ENCODE assay signal across 23 cellular contexts in genomic region chr14:92940543-92940942, GRCh38.
"Had no signal": no experiment of that assay in that cellular context is flagged by ENCODE, and none has a peak within 500 bp of the region (broad histone marks: within the 10 kb centered on the region; RNA-seq: fewer than 3 reads in every experiment).

No MANE protein-coding gene starts in this region.

- H3K27ac Mint-ChIP-seq: T-cell had no signal

- H3K27ac ChIP-seq: HL-60 had no signal

- H3K9ac ChIP-seq: SK-N-SH had no signal

- H3K4me3 Mint-ChIP-seq: T-cell had no signal

- H3K9me3 ChIP-seq: MG63, SK-N-SH had no signal

- H3K4me3 ChIP-seq: MG63 had no signal

- H3K27me3 Mint-ChIP-seq: T-cell had no signal

- DNase-seq: Karpas-422, KG1, MG63, NCI-H1092, NCI-H1105 treated with DMSO at 0.1 percent for 48 hours, NCI-H1417 treated with DMSO at 0.1 percent for 48 hours, NCI-H146, NCI-H1694 treated with DMSO at 0.1 percent for 48 hours, NCI-H1930, NCI-H2081, NCI-H2107, NCI-H2171 treated with DMSO at 0.1 percent for 48 hours, NCI-H345, NCI-H446 treated with DMSO at 0.1 percent for 48 hours, NCI-H510A treated with DMSO at 0.1 percent for 48 hours, NCI-H526, NCI-H82, RPMI8226, SHP77, SK-N-SH, SW 1271, T-cell had no signal

- H3K4me2 ChIP-seq: SK-N-SH had no signal

- H3K4me1 Mint-ChIP-seq: T-cell had no signal

- H3K27me3 ChIP-seq: MG63 had no signal

- H3K36me3 ChIP-seq: MG63 had no signal

- H3K9me3 Mint-ChIP-seq: T-cell had no signal
